In the genomic region with DNA sequence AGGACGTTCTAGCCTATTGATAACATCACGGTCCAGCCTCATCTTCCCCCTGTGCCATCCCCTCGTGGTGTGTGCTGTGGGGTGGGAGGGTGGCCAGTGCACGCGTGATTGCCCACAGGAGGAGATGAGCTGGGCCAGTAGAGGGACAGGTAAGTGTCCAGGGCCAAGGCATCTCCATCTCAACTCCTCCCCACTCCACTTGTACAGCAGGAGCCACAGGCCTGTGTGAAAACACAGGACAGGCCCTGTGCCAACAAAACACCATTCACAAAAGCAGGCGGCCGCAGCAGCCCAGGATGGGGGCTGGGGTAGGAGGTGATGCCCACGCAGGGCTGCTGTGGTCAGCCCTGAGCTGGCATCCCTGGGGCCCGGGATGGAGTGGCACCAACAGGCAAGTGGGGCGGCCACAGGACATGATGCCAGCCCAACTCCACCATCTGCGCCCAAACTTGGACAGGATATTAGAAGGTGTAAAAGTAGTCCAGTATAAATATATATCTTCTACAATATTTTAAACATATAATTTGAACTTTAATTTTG, we compare ENCODE assay signal across 16 cellular contexts. TPM values are rescaled to one million over a fixed set of nuclear protein-coding genes. Genes with fewer than 3 reads are reported as not detected.
DNase-seq lines count a peak whose midpoint lies in the region; ATAC-seq and TF ChIP-seq lines count a peak whose summit lies in the region.
"Had no signal": no experiment of that assay in that cellular context is flagged by ENCODE, and none has a peak within 500 bp of the region (broad histone marks: within the 10 kb centered on the region; RNA-seq: fewer than 3 reads in every experiment).

No MANE protein-coding gene starts in this region.

- H3K27me3 ChIP-seq in right atrium auricular region (no peaks in the 10 kb centered on the region), right lobe of liver (no peaks in the 10 kb centered on the region)

- peak; percentile 63 for DNase-seq in Right ventricle myocardium inferior (ENCODE audit: missing footprints)
- no peak for DNase-seq in right atrium auricular region (ENCODE audit: low spot score)
- DNase-seq in chondrocyte (ENCODE audit: low spot score), result peak; percentile 59
- DNase-seq in right lobe of liver, result peak; percentile 12 to 39 (median 33)
- DNase-seq in substantia nigra (lab: John Stamatoyannopoulos, UW), result no peak
- DNase-seq in NCI-H1694 treated with DMSO at 0.1 percent for 48 hours (lab: John Stamatoyannopoulos, UW), result no peak
- no peak for DNase-seq in stimulated activated CD4-positive, alpha-beta T cell treated with anti-CD3 and anti-CD28 coated beads, Interleukin-4, amount 100 ng/mL, for 24 hours
- no peak for DNase-seq in GOT3 (lab: John Stamatoyannopoulos, UW)
- DNase-seq: CD8-positive, alpha-beta T cell; COR-L47; DND-41; GDM1; HCEC 1CT; HFFc6 had no signal

- no peaks in the 10 kb centered on the region for H3K4me1 Mint-ChIP-seq in chondrocyte (ENCODE audit: low read depth)
- H3K4me1 Mint-ChIP-seq: CD14-positive monocyte had no signal

- peaks cover 18% of the 10 kb centered on the region for H3K36me3 Mint-ChIP-seq in chondrocyte (ENCODE audit: low read depth)

- peaks cover 43% of the 10 kb centered on the region for H3K36me3 ChIP-seq in right atrium auricular region
- no peaks in the 10 kb centered on the region for H3K36me3 ChIP-seq in right lobe of liver

- H3K4me1 ChIP-seq in right atrium auricular region, result no peaks in the 10 kb centered on the region
- H3K4me1 ChIP-seq in right lobe of liver, result peaks cover 0 to 6% (median 2%) of the 10 kb centered on the region in 4 donors

- H3K4me3 Mint-ChIP-seq in chondrocyte (ENCODE audit: unreplicated experiment), result no peak overlapping the region
- H3K4me3 Mint-ChIP-seq: CD14-positive monocyte; CD8-positive, alpha-beta T cell; HFFc6 had no signal

- ATAC-seq in Right ventricle myocardium inferior, result no peak
- ATAC-seq in right lobe of liver, result no peak
- ATAC-seq: CD8-positive, alpha-beta T cell had no signal

- no peak overlapping the region for H3K4me3 ChIP-seq in right atrium auricular region
- no peak overlapping the region for H3K4me3 ChIP-seq in right lobe of liver

- H3K27ac ChIP-seq in right atrium auricular region, result no peak overlapping the region
- H3K27ac ChIP-seq in right lobe of liver, result no peak overlapping the region
- H3K27ac ChIP-seq in substantia nigra (ENCODE audit: low read depth, low read length, poor library complexity, severe bottlenecking), result peak overlapping the region; percentile 68
- H3K27ac ChIP-seq: 22Rv1 had no signal

- no peak for TF ChIP-seq CTCF in right atrium auricular region (IDR thresholded peaks at IDR 0.05)
- no peak for TF ChIP-seq CTCF in chondrocyte (IDR thresholded peaks at IDR 0.05)
- no peak for TF ChIP-seq CTCF in right lobe of liver (IDR thresholded peaks at IDR 0.05)

- intact Hi-C loops in Right ventricle myocardium inferior (cut with DNase I) (no loop called here), right lobe of liver (cut with DNase I) (no loop called here)

- peaks cover 0 to 10% of the 10 kb centered on the region in 2 donors for H3K9me3 ChIP-seq in right atrium auricular region
- no peaks in the 10 kb centered on the region for H3K9me3 ChIP-seq in right lobe of liver

- H3K9me3 Mint-ChIP-seq in chondrocyte (ENCODE audit: low read depth), result peaks cover 8% of the 10 kb centered on the region
- H3K9me3 Mint-ChIP-seq: CD8-positive, alpha-beta T cell had no signal

- no peak for TF ChIP-seq POLR2A in right lobe of liver (IDR thresholded peaks at IDR 0.05)

- 100% methylated on average over 9 of the region's 11 CpGs for WGBS in right lobe of liver (ENCODE audit: insufficient coverage, low coverage, low lambda C conversion rate, missing lambda C conversion rate)

- H3K27ac Mint-ChIP-seq in chondrocyte (ENCODE audit: unreplicated experiment), result no peak overlapping the region
- H3K27ac Mint-ChIP-seq: CD14-positive monocyte; CD8-positive, alpha-beta T cell had no signal

- no peaks in the 10 kb centered on the region for H3K27me3 Mint-ChIP-seq in chondrocyte (ENCODE audit: low read depth)

RNA-seq across cellular contexts. Expression of a gene that starts 32.6 kb away (rescaled TPM):
- total RNA-seq in Right ventricle myocardium inferior (34.5 TPM), right atrium auricular region (10 to 100 TPM; 12.2 to 15.7 TPM), chondrocyte (0.07 to 0.70 TPM (median 0.56 TPM) in 3 replicates), right lobe of liver (1 to 10 TPM; 1.9 to 4.3 (median 2.4) TPM)

RNA-seq across cellular contexts. Expression of a gene that starts 48.4 kb away (rescaled TPM):
- total RNA-seq in Right ventricle myocardium inferior, result 2.0 TPM
- 1 to 10 TPM in 1 of 2 donors, under 1 TPM in 1; 0.41 to 1.0 TPM for total RNA-seq in right atrium auricular region
- 2.7 to 4.5 TPM (median 3.3 TPM) in 3 replicates for total RNA-seq in chondrocyte
- total RNA-seq in right lobe of liver, result 1 to 10 TPM; 3.4 to 6.0 (median 4.2) TPM

Comparison
In these comparisons a context has a peak if more than half of its experiments do, and no peak if none do; other contexts are left out.
1. DNase-seq: peak in Right ventricle myocardium inferior (single experiment), chondrocyte (single experiment) and right lobe of liver (3 of 3); none in right atrium auricular region (single experiment), substantia nigra (0 of 49), NCI-H1694 treated with DMSO at 0.1 percent for 48 hours (single experiment), stimulated activated CD4-positive, alpha-beta T cell treated with anti-CD3 and anti-CD28 coated beads, Interleukin-4, amount 100 ng/mL, for 24 hours (single experiment) and GOT3 (single experiment).